Comparison of ENCODE assay signal across 1 cellular context in the genomic region with DNA sequence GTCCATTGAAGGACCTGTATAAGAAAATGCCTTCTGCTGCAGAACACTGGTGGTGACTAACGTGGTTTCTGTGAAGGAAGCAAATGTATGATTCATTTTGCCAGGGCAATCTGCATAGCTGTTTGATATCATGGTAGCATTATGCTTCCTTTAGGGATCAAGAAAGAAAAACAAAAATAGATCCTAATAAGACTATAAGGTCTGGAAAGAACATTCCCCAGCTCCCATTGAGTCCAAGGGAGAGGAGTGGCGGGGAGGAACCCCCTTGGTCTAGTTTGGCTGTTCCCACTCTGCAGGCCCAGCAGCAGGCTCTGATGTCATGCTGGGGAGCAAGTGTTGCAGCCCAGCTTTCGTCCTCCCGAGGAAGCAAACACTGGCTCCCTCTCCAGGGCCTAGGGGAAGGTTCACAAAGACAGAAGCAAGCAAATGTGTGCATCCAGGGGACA.
TF ChIP-seq lines count a peak whose summit lies in the region.

No MANE protein-coding gene starts in this region.

TF ChIP-seq in WTC11, 78 proteins besides CTCF, POLR2A, EP300 and RAD21 (continued from another document):
- TF ChIP-seq, protein P1, sequence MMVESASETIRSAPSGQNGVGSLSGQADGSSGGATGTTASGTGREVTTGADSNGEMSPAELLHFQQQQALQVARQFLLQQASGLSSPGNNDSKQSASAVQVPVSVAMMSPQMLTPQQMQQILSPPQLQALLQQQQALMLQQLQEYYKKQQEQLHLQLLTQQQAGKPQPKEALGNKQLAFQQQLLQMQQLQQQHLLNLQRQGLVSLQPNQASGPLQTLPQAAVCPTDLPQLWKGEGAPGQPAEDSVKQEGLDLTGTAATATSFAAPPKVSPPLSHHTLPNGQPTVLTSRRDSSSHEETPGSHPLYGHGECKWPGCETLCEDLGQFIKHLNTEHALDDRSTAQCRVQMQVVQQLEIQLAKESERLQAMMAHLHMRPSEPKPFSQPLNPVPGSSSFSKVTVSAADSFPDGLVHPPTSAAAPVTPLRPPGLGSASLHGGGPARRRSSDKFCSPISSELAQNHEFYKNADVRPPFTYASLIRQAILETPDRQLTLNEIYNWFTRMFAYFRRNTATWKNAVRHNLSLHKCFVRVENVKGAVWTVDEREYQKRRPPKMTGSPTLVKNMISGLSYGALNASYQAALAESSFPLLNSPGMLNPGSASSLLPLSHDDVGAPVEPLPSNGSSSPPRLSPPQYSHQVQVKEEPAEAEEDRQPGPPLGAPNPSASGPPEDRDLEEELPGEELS (CRISPR knock-in tag; IDR thresholded peaks at IDR 0.05): no peak
- no peak for TF ChIP-seq ESRRA (CRISPR knock-in tag; IDR thresholded peaks at IDR 0.05; ENCODE audit: borderline replicate concordance)
- TF ChIP-seq ZNF396 (CRISPR knock-in tag; IDR thresholded peaks at IDR 0.05; ENCODE audit: borderline replicate concordance): no peak
- no peak for TF ChIP-seq CBFB (CRISPR knock-in tag; IDR thresholded peaks at IDR 0.05; ENCODE audit: low read depth)
- TF ChIP-seq ZNF263 (CRISPR knock-in tag; IDR thresholded peaks at IDR 0.05; ENCODE audit: low read depth): no peak
- no peak for TF ChIP-seq JAZF1 (CRISPR knock-in tag; IDR thresholded peaks at IDR 0.05)
- TF ChIP-seq EMX1 (CRISPR knock-in tag; IDR thresholded peaks at IDR 0.05): no peak
- TF ChIP-seq, protein P2, sequence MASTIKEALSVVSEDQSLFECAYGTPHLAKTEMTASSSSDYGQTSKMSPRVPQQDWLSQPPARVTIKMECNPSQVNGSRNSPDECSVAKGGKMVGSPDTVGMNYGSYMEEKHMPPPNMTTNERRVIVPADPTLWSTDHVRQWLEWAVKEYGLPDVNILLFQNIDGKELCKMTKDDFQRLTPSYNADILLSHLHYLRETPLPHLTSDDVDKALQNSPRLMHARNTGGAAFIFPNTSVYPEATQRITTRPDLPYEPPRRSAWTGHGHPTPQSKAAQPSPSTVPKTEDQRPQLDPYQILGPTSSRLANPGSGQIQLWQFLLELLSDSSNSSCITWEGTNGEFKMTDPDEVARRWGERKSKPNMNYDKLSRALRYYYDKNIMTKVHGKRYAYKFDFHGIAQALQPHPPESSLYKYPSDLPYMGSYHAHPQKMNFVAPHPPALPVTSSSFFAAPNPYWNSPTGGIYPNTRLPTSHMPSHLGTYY (CRISPR knock-in tag; IDR thresholded peaks at IDR 0.05): no peak
- TF ChIP-seq, protein P3, sequence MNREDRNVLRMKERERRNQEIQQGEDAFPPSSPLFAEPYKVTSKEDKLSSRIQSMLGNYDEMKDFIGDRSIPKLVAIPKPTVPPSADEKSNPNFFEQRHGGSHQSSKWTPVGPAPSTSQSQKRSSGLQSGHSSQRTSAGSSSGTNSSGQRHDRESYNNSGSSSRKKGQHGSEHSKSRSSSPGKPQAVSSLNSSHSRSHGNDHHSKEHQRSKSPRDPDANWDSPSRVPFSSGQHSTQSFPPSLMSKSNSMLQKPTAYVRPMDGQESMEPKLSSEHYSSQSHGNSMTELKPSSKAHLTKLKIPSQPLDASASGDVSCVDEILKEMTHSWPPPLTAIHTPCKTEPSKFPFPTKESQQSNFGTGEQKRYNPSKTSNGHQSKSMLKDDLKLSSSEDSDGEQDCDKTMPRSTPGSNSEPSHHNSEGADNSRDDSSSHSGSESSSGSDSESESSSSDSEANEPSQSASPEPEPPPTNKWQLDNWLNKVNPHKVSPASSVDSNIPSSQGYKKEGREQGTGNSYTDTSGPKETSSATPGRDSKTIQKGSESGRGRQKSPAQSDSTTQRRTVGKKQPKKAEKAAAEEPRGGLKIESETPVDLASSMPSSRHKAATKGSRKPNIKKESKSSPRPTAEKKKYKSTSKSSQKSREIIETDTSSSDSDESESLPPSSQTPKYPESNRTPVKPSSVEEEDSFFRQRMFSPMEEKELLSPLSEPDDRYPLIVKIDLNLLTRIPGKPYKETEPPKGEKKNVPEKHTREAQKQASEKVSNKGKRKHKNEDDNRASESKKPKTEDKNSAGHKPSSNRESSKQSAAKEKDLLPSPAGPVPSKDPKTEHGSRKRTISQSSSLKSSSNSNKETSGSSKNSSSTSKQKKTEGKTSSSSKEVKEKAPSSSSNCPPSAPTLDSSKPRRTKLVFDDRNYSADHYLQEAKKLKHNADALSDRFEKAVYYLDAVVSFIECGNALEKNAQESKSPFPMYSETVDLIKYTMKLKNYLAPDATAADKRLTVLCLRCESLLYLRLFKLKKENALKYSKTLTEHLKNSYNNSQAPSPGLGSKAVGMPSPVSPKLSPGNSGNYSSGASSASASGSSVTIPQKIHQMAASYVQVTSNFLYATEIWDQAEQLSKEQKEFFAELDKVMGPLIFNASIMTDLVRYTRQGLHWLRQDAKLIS (CRISPR knock-in tag; IDR thresholded peaks at IDR 0.05; ENCODE audit: borderline replicate concordance): no peak
- TF ChIP-seq, protein P4, sequence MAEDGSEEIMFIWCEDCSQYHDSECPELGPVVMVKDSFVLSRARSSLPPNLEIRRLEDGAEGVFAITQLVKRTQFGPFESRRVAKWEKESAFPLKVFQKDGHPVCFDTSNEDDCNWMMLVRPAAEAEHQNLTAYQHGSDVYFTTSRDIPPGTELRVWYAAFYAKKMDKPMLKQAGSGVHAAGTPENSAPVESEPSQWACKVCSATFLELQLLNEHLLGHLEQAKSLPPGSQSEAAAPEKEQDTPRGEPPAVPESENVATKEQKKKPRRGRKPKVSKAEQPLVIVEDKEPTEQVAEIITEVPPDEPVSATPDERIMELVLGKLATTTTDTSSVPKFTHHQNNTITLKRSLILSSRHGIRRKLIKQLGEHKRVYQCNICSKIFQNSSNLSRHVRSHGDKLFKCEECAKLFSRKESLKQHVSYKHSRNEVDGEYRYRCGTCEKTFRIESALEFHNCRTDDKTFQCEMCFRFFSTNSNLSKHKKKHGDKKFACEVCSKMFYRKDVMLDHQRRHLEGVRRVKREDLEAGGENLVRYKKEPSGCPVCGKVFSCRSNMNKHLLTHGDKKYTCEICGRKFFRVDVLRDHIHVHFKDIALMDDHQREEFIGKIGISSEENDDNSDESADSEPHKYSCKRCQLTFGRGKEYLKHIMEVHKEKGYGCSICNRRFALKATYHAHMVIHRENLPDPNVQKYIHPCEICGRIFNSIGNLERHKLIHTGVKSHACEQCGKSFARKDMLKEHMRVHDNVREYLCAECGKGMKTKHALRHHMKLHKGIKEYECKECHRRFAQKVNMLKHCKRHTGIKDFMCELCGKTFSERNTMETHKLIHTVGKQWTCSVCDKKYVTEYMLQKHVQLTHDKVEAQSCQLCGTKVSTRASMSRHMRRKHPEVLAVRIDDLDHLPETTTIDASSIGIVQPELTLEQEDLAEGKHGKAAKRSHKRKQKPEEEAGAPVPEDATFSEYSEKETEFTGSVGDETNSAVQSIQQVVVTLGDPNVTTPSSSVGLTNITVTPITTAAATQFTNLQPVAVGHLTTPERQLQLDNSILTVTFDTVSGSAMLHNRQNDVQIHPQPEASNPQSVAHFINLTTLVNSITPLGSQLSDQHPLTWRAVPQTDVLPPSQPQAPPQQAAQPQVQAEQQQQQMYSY (CRISPR knock-in tag; IDR thresholded peaks at IDR 0.05): no peak
- TF ChIP-seq HMGA2 (CRISPR knock-in tag; IDR thresholded peaks at IDR 0.05): no peak
- TF ChIP-seq, protein P5, sequence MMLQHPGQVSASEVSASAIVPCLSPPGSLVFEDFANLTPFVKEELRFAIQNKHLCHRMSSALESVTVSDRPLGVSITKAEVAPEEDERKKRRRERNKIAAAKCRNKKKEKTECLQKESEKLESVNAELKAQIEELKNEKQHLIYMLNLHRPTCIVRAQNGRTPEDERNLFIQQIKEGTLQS (CRISPR knock-in tag; conservative IDR thresholded peaks at IDR 0.05): no peak
- no peak for TF ChIP-seq GABPB1 (CRISPR knock-in tag; IDR thresholded peaks at IDR 0.05)
- TF ChIP-seq PRRX2 (CRISPR knock-in tag; IDR thresholded peaks at IDR 0.05): no peak
- TF ChIP-seq, protein P6, sequence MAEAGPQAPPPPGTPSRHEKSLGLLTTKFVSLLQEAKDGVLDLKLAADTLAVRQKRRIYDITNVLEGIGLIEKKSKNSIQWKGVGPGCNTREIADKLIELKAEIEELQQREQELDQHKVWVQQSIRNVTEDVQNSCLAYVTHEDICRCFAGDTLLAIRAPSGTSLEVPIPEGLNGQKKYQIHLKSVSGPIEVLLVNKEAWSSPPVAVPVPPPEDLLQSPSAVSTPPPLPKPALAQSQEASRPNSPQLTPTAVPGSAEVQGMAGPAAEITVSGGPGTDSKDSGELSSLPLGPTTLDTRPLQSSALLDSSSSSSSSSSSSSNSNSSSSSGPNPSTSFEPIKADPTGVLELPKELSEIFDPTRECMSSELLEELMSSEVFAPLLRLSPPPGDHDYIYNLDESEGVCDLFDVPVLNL (CRISPR knock-in tag; IDR thresholded peaks at IDR 0.05; ENCODE audit: borderline replicate concordance, low read depth): no peak
- TF ChIP-seq IRF2 (CRISPR knock-in tag; IDR thresholded peaks at IDR 0.05; ENCODE audit: borderline replicate concordance, low read depth): no peak
- no peak for TF ChIP-seq NR2C2 (CRISPR knock-in tag; IDR thresholded peaks at IDR 0.05)
- no peak for TF ChIP-seq ETV6 (CRISPR knock-in tag; IDR thresholded peaks at IDR 0.05)
- no peak for TF ChIP-seq NR3C1 (CRISPR knock-in tag; conservative IDR thresholded peaks at IDR 0.05; ENCODE audit: low read depth)
- TF ChIP-seq ZNF121 (CRISPR knock-in tag; IDR thresholded peaks at IDR 0.05): 0 out of 2 replicates have a peak, but pooled peaks have one; percentile 41
- no peak for TF ChIP-seq NFE2L1 (CRISPR knock-in tag; IDR thresholded peaks at IDR 0.05)
- TF ChIP-seq, protein P7, sequence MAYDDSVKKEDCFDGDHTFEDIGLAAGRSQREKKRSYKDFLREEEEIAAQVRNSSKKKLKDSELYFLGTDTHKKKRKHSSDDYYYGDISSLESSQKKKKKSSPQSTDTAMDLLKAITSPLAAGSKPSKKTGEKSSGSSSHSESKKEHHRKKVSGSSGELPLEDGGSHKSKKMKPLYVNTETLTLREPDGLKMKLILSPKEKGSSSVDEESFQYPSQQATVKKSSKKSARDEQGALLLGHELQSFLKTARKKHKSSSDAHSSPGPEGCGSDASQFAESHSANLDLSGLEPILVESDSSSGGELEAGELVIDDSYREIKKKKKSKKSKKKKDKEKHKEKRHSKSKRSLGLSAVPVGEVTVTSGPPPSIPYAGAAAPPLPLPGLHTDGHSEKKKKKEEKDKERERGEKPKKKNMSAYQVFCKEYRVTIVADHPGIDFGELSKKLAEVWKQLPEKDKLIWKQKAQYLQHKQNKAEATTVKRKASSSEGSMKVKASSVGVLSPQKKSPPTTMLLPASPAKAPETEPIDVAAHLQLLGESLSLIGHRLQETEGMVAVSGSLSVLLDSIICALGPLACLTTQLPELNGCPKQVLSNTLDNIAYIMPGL (CRISPR knock-in tag; IDR thresholded peaks at IDR 0.05): 0 out of 2 replicates have a peak, but pooled peaks have one; percentile 29
TF ChIP-seq in WTC11: peak in this region for 4.
